Comparison of ENCODE assay signal across 8 cellular contexts in the genomic region with DNA sequence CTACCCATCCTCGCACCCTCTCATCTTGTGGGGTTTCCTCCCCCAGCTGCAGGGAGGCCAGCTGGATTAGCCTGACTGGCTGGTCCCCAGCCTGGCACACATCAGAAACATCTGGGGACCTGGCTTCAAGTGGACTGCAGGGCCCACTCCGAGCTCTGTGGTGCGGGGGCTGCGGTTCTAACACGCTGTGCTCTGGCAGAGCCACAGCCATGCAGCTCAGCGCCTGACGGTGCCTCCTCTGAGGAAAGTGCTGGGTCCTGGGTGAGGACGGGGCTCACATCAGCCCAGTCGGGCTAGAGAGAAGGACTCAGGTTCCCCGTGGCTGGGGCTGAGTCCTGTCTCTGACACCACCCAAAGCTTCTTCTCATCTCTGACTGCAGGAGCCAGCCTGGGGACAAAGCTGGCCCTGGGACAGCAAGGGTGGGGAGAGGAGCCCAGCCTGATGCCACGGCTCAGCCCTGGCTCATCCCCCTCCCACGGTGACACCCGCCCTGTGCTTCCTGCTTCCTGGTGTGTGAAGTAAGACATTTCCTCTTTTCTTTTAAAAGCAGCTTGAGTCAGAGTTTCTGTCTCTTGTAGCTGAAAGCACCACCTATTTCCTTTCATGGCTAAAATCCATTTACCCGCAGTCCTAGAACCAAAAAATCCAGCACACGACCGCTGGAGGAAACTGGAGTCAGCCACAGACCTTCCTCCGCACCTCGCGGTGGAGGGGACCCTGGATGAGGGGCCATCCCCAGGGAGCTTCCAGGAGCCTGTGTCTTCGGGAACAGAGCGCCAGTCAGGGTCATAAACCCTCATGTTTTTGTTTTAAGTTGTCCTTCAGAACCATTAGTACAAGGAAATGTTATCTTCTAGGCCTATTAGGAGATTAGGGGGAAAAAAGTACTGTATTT.
DNase-seq lines count a peak whose midpoint lies in the region; ATAC-seq and TF ChIP-seq lines count a peak whose summit lies in the region.

No MANE protein-coding gene starts in this region.

- H3K9me3 ChIP-seq in OCI-LY3 (ENCODE audit: insufficient read depth, low read length) = no peaks in the 10 kb centered on the region

- H3K36me3 Mint-ChIP-seq in activated naive CD4-positive, alpha-beta T cell treated with anti-CD3 and anti-CD28 coated beads, Interleukin-2, amount 50 U/mL, for 72 hours = no peaks in the 10 kb centered on the region

- no peak for TF ChIP-seq CTCF in OCI-LY3 (IDR thresholded peaks at IDR 0.05; ENCODE audit: low read depth, low read length)

- peak overlapping the region; percentile 73 for H3K27ac ChIP-seq in OCI-LY3 (ENCODE audit: low read length)

- peak overlapping the region; percentile 88 for H3K9ac ChIP-seq in OCI-LY3 (ENCODE audit: low read length)

- peak overlapping the region; percentile 88 to 92 for H3K27ac Mint-ChIP-seq in activated naive CD4-positive, alpha-beta T cell treated with anti-CD3 and anti-CD28 coated beads, Interleukin-2, amount 50 U/mL, for 72 hours

- peak overlapping the region; percentile 99 for H3K4me2 ChIP-seq in OCI-LY3 (ENCODE audit: low read length)

- peak overlapping the region; percentile 78 for H3K4me3 ChIP-seq in OCI-LY3 (ENCODE audit: low read length)

- H4K20me1 ChIP-seq in OCI-LY3 (ENCODE audit: insufficient read depth, low read length) = no peaks in the 10 kb centered on the region

- no peaks in the 10 kb centered on the region for H3K79me2 ChIP-seq in OCI-LY3 (ENCODE audit: low read length)

- peaks cover 16% of the 10 kb centered on the region for H3K4me1 ChIP-seq in OCI-LY3 (ENCODE audit: low read length)

- H3K9me3 Mint-ChIP-seq in activated naive CD4-positive, alpha-beta T cell treated with anti-CD3 and anti-CD28 coated beads, Interleukin-2, amount 50 U/mL, for 72 hours = peaks cover 0 to 1% of the 10 kb centered on the region in 2 donors

- ATAC-seq in GM18498 (IDR thresholded peaks at IDR 0.05; ENCODE audit: unreplicated experiment) (peak; percentile 94), HG02759 (IDR thresholded peaks at IDR 0.05; ENCODE audit: unreplicated experiment) (peak; percentile 97)
- peak; percentile 93 to 95 for ATAC-seq in activated naive CD4-positive, alpha-beta T cell treated with anti-CD3 and anti-CD28 coated beads, Interleukin-2, amount 50 U/mL, for 72 hours

- peak; percentile 55 to 66 for DNase-seq in activated naive CD4-positive, alpha-beta T cell treated with anti-CD3 and anti-CD28 coated beads, Interleukin-2, amount 50 U/mL, for 72 hours (ENCODE audit: low spot score in 2 of 2)
- DNase-seq in kidney tubule cell (ENCODE audit: low spot score) = peak; percentile 92
- DNase-seq in stimulated activated CD4-positive, alpha-beta T cell treated with anti-CD3 and anti-CD28 coated beads, Interleukin-4, amount 100 ng/mL, for 24 hours = peak; percentile 55
- DNase-seq in occipital lobe (lab: John Stamatoyannopoulos, UW) = no peak
- no peak for DNase-seq in middle frontal gyrus (ENCODE audit: extremely low spot score, low spot score)

- H2AFZ ChIP-seq in OCI-LY3 (ENCODE audit: low read depth, low read length) = peak overlapping the region; percentile 96

- H3K36me3 ChIP-seq in OCI-LY3 (replicated peaks; ENCODE audit: low read depth, low read length) = no peaks in the 10 kb centered on the region

- H3K27me3 ChIP-seq in OCI-LY3 (ENCODE audit: low read depth, low read length) = peaks cover 3% of the 10 kb centered on the region; the same call in 1 of the 2 replicates

Comparison
In these comparisons a context has a peak if more than half of its experiments do, and no peak if none do; other contexts are left out.
1. DNase-seq: peak in activated naive CD4-positive, alpha-beta T cell treated with anti-CD3 and anti-CD28 coated beads, Interleukin-2, amount 50 U/mL, for 72 hours (2 of 2), kidney tubule cell (single experiment) and stimulated activated CD4-positive, alpha-beta T cell treated with anti-CD3 and anti-CD28 coated beads, Interleukin-4, amount 100 ng/mL, for 24 hours (single experiment); none in occipital lobe (single experiment) and middle frontal gyrus (single experiment).
2. Peak in every context shown above with its lines, with median percentiles within 50 percentile points of each other: ATAC-seq.